8 cellular contexts compared by ENCODE assay signal in genomic region chr10:110425684-110426293, GRCh38.
DNase-seq lines count a peak whose midpoint lies in the region; ATAC-seq and TF ChIP-seq lines count a peak whose summit lies in the region.

No MANE protein-coding gene starts in this region.

- no peaks in the 10 kb centered on the region for H3K27me3 Mint-ChIP-seq in activated CD4-positive, alpha-beta memory T cell treated with anti-CD3 and anti-CD28 coated beads, Interleukin-2, amount 10 ng/mL, durations not matched to agents 7 days and 5 days

- no peak overlapping the region for H3K4me3 ChIP-seq in AG04449 (ENCODE audit: low read depth, low read length)

- peak overlapping the region; percentile 8 for H3K4me3 Mint-ChIP-seq in activated CD4-positive, alpha-beta memory T cell treated with anti-CD3 and anti-CD28 coated beads, Interleukin-2, amount 10 ng/mL, durations not matched to agents 7 days and 5 days

- no peaks in the 10 kb centered on the region for H3K27me3 ChIP-seq in foreskin keratinocyte

- no peaks in the 10 kb centered on the region for H3K9me3 Mint-ChIP-seq in activated CD4-positive, alpha-beta memory T cell treated with anti-CD3 and anti-CD28 coated beads, Interleukin-2, amount 10 ng/mL, durations not matched to agents 7 days and 5 days

- no peak overlapping the region for H3K27ac ChIP-seq in foreskin keratinocyte

- peak overlapping the region; percentile 74 for H3K27ac Mint-ChIP-seq in activated CD4-positive, alpha-beta memory T cell treated with anti-CD3 and anti-CD28 coated beads, Interleukin-2, amount 10 ng/mL, durations not matched to agents 7 days and 5 days

- peaks cover 84% of the 10 kb centered on the region for H3K4me1 Mint-ChIP-seq in activated CD4-positive, alpha-beta memory T cell treated with anti-CD3 and anti-CD28 coated beads, Interleukin-2, amount 10 ng/mL, durations not matched to agents 7 days and 5 days

- ATAC-seq in GM19351 (IDR thresholded peaks at IDR 0.05; ENCODE audit: unreplicated experiment) (peak; percentile 81), HG03439 (IDR thresholded peaks at IDR 0.05; ENCODE audit: unreplicated experiment) (peak; percentile 61), foreskin keratinocyte (peak; percentile 53), left lobe of liver (no peak)
- ATAC-seq in stimulated activated naive CD8-positive, alpha-beta T cell treated with anti-CD3 and anti-CD28 coated beads, Interleukin-15, Interleukin-2, amounts not matched to agents 100 U/mL and 50 U/mL, for 24 hours, result peak; percentile 85

- POLR2A ChIA-PET in AG04449 (lab: Yijun Ruan, JAX), result interaction anchor here (0.5 to 2.6 kb wide), 5 partner anchors 14 to 79 kb away, joined by 3 to 21 read pairs (median 5); partner anchors contain the start of gene DUSP5
- POLR2A ChIA-PET in activated CD4-positive, alpha-beta memory T cell treated with anti-CD3 and anti-CD28 coated beads, Interleukin-2, amount 10 ng/mL, durations not matched to agents 7 days and 5 days (lab: Charles Lee), result interaction anchor here (0.7 to 4.1 kb wide), 13 partner anchors 11 to 92 kb away, joined by 3 to 33 read pairs (median 4); no protein-coding TSS in a partner anchor

- TF ChIP-seq CTCF in AG04449 (IDR thresholded peaks at IDR 0.05; ENCODE audit: insufficient read depth, low read length, missing control alignments) (no peak), foreskin keratinocyte (conservative IDR thresholded peaks at IDR 0.05) (peak; percentile 14)

- CTCF ChIA-PET in AG04449 (lab: Yijun Ruan, JAX), result interaction anchor here (0.9 to 3.8 kb wide), 4 partner anchors 9 to 72 kb away, joined by 3 to 12 read pairs (median 4); no protein-coding TSS in a partner anchor
- CTCF ChIA-PET in activated CD4-positive, alpha-beta memory T cell treated with anti-CD3 and anti-CD28 coated beads, Interleukin-2, amount 10 ng/mL, durations not matched to agents 7 days and 5 days (lab: Charles Lee), result interaction anchor here (1.0 to 1.6 kb wide), 6 partner anchors 9 to 76 kb away, joined by 3 to 8 read pairs (median 4); no protein-coding TSS in a partner anchor

- peak; percentile 98 for DNase-seq in AG04449 (ENCODE audit: low read depth, low spot score)
- DNase-seq in activated CD4-positive, alpha-beta memory T cell treated with anti-CD3 and anti-CD28 coated beads, Interleukin-2, amount 10 ng/mL, durations not matched to agents 7 days and 5 days, result peak; percentile 76
- DNase-seq in foreskin keratinocyte, result peak in 1 of 2 donors; percentile 50
- DNase-seq in stimulated activated naive CD8-positive, alpha-beta T cell treated with anti-CD3 and anti-CD28 coated beads, Interleukin-15, Interleukin-2, amounts not matched to agents 100 U/mL and 50 U/mL, for 24 hours, result peak; percentile 79
- DNase-seq in NCI-H524 treated with DMSO at 0.1 percent for 48 hours (lab: John Stamatoyannopoulos, UW), result no peak
- no peak for DNase-seq in left lobe of liver (ENCODE audit: low spot score)

- H3K4me1 ChIP-seq in foreskin keratinocyte, result peaks cover 5% of the 10 kb centered on the region

- H3K36me3 Mint-ChIP-seq in activated CD4-positive, alpha-beta memory T cell treated with anti-CD3 and anti-CD28 coated beads, Interleukin-2, amount 10 ng/mL, durations not matched to agents 7 days and 5 days (ENCODE audit: low read depth), result peaks cover 7% of the 10 kb centered on the region

Comparison
In these comparisons a context has a peak if more than half of its experiments do, and no peak if none do; other contexts are left out.
1. DNase-seq: peak in AG04449 (single experiment), activated CD4-positive, alpha-beta memory T cell treated with anti-CD3 and anti-CD28 coated beads, Interleukin-2, amount 10 ng/mL, durations not matched to agents 7 days and 5 days (single experiment) and stimulated activated naive CD8-positive, alpha-beta T cell treated with anti-CD3 and anti-CD28 coated beads, Interleukin-15, Interleukin-2, amounts not matched to agents 100 U/mL and 50 U/mL, for 24 hours (single experiment); none in NCI-H524 treated with DMSO at 0.1 percent for 48 hours (single experiment) and left lobe of liver (single experiment).